Comparison of ENCODE assay signal across 9 cellular contexts in genomic region chr6:5497896-5498578, GRCh38.
DNase-seq lines count a peak whose midpoint lies in the region; ATAC-seq, FAIRE-seq and TF ChIP-seq lines count a peak whose summit lies in the region.
"Had no signal": no experiment of that assay in that cellular context is flagged by ENCODE, and none has a peak within 500 bp of the region (broad histone marks: within the 10 kb centered on the region; RNA-seq: fewer than 3 reads in every experiment).

No MANE protein-coding gene starts in this region.

- ATAC-seq in GM21381 (IDR thresholded peaks at IDR 0.05; ENCODE audit: unreplicated experiment): no peak
- ATAC-seq in GM18867 (IDR thresholded peaks at IDR 0.05; ENCODE audit: unreplicated experiment): no peak

- H3K9me3 ChIP-seq in right atrium auricular region: no peaks in the 10 kb centered on the region

- no peaks in the 10 kb centered on the region for H3K27me3 ChIP-seq in right atrium auricular region

- DNase-seq in AG09309 (ENCODE audit: low read depth): peak; percentile 73
- DNase-seq in HCEC 1CT: peak; percentile 77
- DNase-seq in RCC 7860 (ENCODE audit: low spot score): peak; percentile 73
- peak; percentile 75 for DNase-seq in fibroblast of gingiva (ENCODE audit: low read depth)
- no peak for DNase-seq in NCI-H2227 (lab: John Stamatoyannopoulos, UW; ENCODE audit: unreplicated experiment)
- no peak for DNase-seq in right atrium auricular region (ENCODE audit: low spot score)
- DNase-seq: DND-41 had no signal

- TF ChIP-seq CTCF in AG09309 (IDR thresholded peaks at IDR 0.05; ENCODE audit: control insufficient read depth, insufficient read depth, low read depth, low read length, missing control alignments) (no peak), right atrium auricular region (IDR thresholded peaks at IDR 0.05) (no peak)

- H3K36me3 ChIP-seq in right atrium auricular region: no peaks in the 10 kb centered on the region

- FAIRE-seq in RCC 7860 (lab: Jason Lieb, UNC): no peak

- no peak overlapping the region for H3K27ac ChIP-seq in right atrium auricular region

- H3K4me1 ChIP-seq in right atrium auricular region: peaks cover 0 to 19% of the 10 kb centered on the region in 2 donors

- peak overlapping the region; percentile 19 for H3K4me3 ChIP-seq in AG09309 (ENCODE audit: control insufficient read depth, low read depth, low read length)
- H3K4me3 ChIP-seq in right atrium auricular region: no peak overlapping the region

Comparison
In these comparisons a context has a peak if more than half of its experiments do, and no peak if none do; other contexts are left out.
1. DNase-seq: peak in AG09309 (single experiment), HCEC 1CT (single experiment), RCC 7860 (single experiment) and fibroblast of gingiva (single experiment); none in NCI-H2227 (single experiment) and right atrium auricular region (single experiment).